Comparison of ENCODE assay signal across 1 cellular context in genomic region chr19:35346193-35347052, GRCh38.
TF ChIP-seq lines count a peak whose summit lies in the region.

No MANE protein-coding gene starts in this region.

TF ChIP-seq in K562, 482 proteins besides CTCF, POLR2A, EP300 and RAD21:
- TF ChIP-seq TRIM28 (IDR thresholded peaks at IDR 0.05), result no peak
- no peak for TF ChIP-seq TFE3 (CRISPR knock-in tag; IDR thresholded peaks at IDR 0.05)
- no peak for TF ChIP-seq CREM (IDR thresholded peaks at IDR 0.05; ENCODE audit: low read depth)
- TF ChIP-seq MYC (IDR thresholded peaks at IDR 0.05; ENCODE audit: low read depth, low read length), result peak; percentile 33; the same call in 1 of the 2 replicates
- TF ChIP-seq MYC (CRISPR knock-in tag; IDR thresholded peaks at IDR 0.05; ENCODE audit: borderline replicate concordance, low read depth), result no peak
- no peak for TF ChIP-seq HMBOX1 (IDR thresholded peaks at IDR 0.05)
- TF ChIP-seq ZNF778 (CRISPR knock-in tag; IDR thresholded peaks at IDR 0.05), result no peak
- peak; percentile 52 to 67 for TF ChIP-seq NRF1 (conservative IDR thresholded peaks at IDR 0.05 in 1 of 2, IDR thresholded peaks at IDR 0.05 in 1 of 2)
- 0 out of 2 replicates have a peak, but pooled peaks have one; percentile 4 for TF ChIP-seq ZNF316 (IDR thresholded peaks at IDR 0.05)
- TF ChIP-seq PHF21A (IDR thresholded peaks at IDR 0.05; ENCODE audit: borderline replicate concordance, low read depth), result no peak
- peak; percentile 91 for TF ChIP-seq NFIC (IDR thresholded peaks at IDR 0.05)
- TF ChIP-seq FOXM1 (IDR thresholded peaks at IDR 0.05; ENCODE audit: low read depth), result no peak
- no peak for TF ChIP-seq FOXM1 (CRISPR knock-in tag; IDR thresholded peaks at IDR 0.05; ENCODE audit: low read depth)
- TF ChIP-seq EP400 (IDR thresholded peaks at IDR 0.05), result no peak
- no peak for TF ChIP-seq ZNF764 (CRISPR knock-in tag; IDR thresholded peaks at IDR 0.05; ENCODE audit: low read depth)
- TF ChIP-seq, protein P1, sequence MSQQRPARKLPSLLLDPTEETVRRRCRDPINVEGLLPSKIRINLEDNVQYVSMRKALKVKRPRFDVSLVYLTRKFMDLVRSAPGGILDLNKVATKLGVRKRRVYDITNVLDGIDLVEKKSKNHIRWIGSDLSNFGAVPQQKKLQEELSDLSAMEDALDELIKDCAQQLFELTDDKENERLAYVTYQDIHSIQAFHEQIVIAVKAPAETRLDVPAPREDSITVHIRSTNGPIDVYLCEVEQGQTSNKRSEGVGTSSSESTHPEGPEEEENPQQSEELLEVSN (IDR thresholded peaks at IDR 0.05; ENCODE audit: borderline replicate concordance in 1 of 2, extremely low read depth in 1 of 2, insufficient read depth in 1 of 2, insufficient read length in 1 of 2, low read depth in 1 of 2, low read length in 1 of 2, poor library complexity in 1 of 2, severe bottlenecking in 1 of 2), result no peak
- no peak for TF ChIP-seq ZNF444 (CRISPR knock-in tag; IDR thresholded peaks at IDR 0.05)
- TF ChIP-seq ZNF583 (CRISPR knock-in tag; IDR thresholded peaks at IDR 0.05), result no peak
- TF ChIP-seq CXXC5 (CRISPR knock-in tag; IDR thresholded peaks at IDR 0.05), result peak; percentile 17; the same call in 1 of the 2 replicates
- TF ChIP-seq CBX5 (IDR thresholded peaks at IDR 0.05; ENCODE audit: borderline replicate concordance, low read depth), result no peak
- no peak for TF ChIP-seq BMI1 (IDR thresholded peaks at IDR 0.05; ENCODE audit: low read length)
- TF ChIP-seq MCM5 (IDR thresholded peaks at IDR 0.05; ENCODE audit: low read depth), result no peak
- TF ChIP-seq ZFP36 (IDR thresholded peaks at IDR 0.05; ENCODE audit: low read depth, low read length, partially characterized antibody), result no peak
- no peak for TF ChIP-seq CGGBP1 (CRISPR knock-in tag; IDR thresholded peaks at IDR 0.05)
- TF ChIP-seq SREBF2 (CRISPR knock-in tag; IDR thresholded peaks at IDR 0.05), result no peak
